Comparison of ENCODE assay signal across 18 cellular contexts in genomic region chr16:81891734-81892364, GRCh38.
A peak's percentile ranks its signal among the peaks of the same experiment; 100 is the strongest.
DNase-seq lines count a peak whose midpoint lies in the region; TF ChIP-seq lines count a peak whose summit lies in the region.
"Had no signal": no experiment of that assay in that cellular context is flagged by ENCODE, and none has a peak within 500 bp of the region (broad histone marks: within the 10 kb centered on the region; RNA-seq: fewer than 3 reads in every experiment).

No MANE protein-coding gene starts in this region.

- CTCF ChIA-PET in activated naive CD4-positive, alpha-beta T cell treated with anti-CD3 and anti-CD28 coated beads for 36 hours (lab: Charles Lee): interaction anchor here (0.8 to 6.0 kb wide), 4 partner anchors 11 to 339 kb away, joined by 3 to 39 read pairs (median 10); no protein-coding TSS in a partner anchor

- H3F3A ChIP-seq in neural progenitor cell (ENCODE audit: low read depth): no peaks in the 10 kb centered on the region

- peak overlapping the region; percentile 11 for H3K4me3 Mint-ChIP-seq in neural progenitor cell
- no peak overlapping the region for H3K4me3 Mint-ChIP-seq in activated naive CD4-positive, alpha-beta T cell treated with anti-CD3 and anti-CD28 coated beads for 36 hours

- peak; percentile 5 for DNase-seq in EH (ENCODE audit: low read depth)
- DNase-seq in LHCN-M2 (ENCODE audit: low read depth): peak; percentile 25
- peak; percentile 15 for DNase-seq in choroid plexus epithelial cell (ENCODE audit: low read depth)
- no peak for DNase-seq in neural progenitor cell (ENCODE audit: low spot score)
- no peak for DNase-seq in 8988T
- DNase-seq in activated naive CD4-positive, alpha-beta T cell treated with anti-CD3 and anti-CD28 coated beads for 36 hours: no peak
- DNase-seq in coronary artery (ENCODE audit: low spot score): no peak
- no peak for DNase-seq in medulla oblongata (ENCODE audit: extremely low spot score)
- DNase-seq: Caco-2, DMS153, NCI-H146, NCI-H2081, NCI-H748 treated with DMSO at 0.1 percent for 48 hours, OCI-M1, SJCRH30 had no signal

- H3K9me3 ChIP-seq in neural progenitor cell (ENCODE audit: low read depth): no peaks in the 10 kb centered on the region
- H3K9me3 ChIP-seq: Caco-2, HAP-1, SJCRH30 had no signal

- H3K4me3 ChIP-seq in choroid plexus epithelial cell (ENCODE audit: low read depth, low read length): no peak overlapping the region
- H3K4me3 ChIP-seq in neural progenitor cell: no peak overlapping the region
- no peak overlapping the region for H3K4me3 ChIP-seq in coronary artery
- H3K4me3 ChIP-seq: HAP-1, K562, SJCRH30 had no signal

- H3K9me3 Mint-ChIP-seq in neural progenitor cell: no peaks in the 10 kb centered on the region
- H3K9me3 Mint-ChIP-seq in activated naive CD4-positive, alpha-beta T cell treated with anti-CD3 and anti-CD28 coated beads for 36 hours: no peaks in the 10 kb centered on the region

- TF ChIP-seq CTCF in choroid plexus epithelial cell (conservative IDR thresholded peaks at IDR 0.05; ENCODE audit: low read depth, low read length) (no peak), neural progenitor cell (IDR thresholded peaks at IDR 0.05) (no peak), coronary artery (IDR thresholded peaks at IDR 0.05) (no peak)

- intact Hi-C loops in activated naive CD4-positive, alpha-beta T cell treated with anti-CD3 and anti-CD28 coated beads for 36 hours (cut with micrococcal nuclease): no loop called here

- no peak overlapping the region for H2AFZ ChIP-seq in neural progenitor cell (replicated peaks)

- no peak overlapping the region for H3K27ac ChIP-seq in neural progenitor cell
- no peak overlapping the region for H3K27ac ChIP-seq in coronary artery
- H3K27ac ChIP-seq: HL-60, SJCRH30 had no signal

- no peak overlapping the region for H3K27ac Mint-ChIP-seq in neural progenitor cell
- no peak overlapping the region for H3K27ac Mint-ChIP-seq in activated naive CD4-positive, alpha-beta T cell treated with anti-CD3 and anti-CD28 coated beads for 36 hours

- H3K4me1 Mint-ChIP-seq in neural progenitor cell: no peaks in the 10 kb centered on the region
- no peaks in the 10 kb centered on the region for H3K4me1 Mint-ChIP-seq in activated naive CD4-positive, alpha-beta T cell treated with anti-CD3 and anti-CD28 coated beads for 36 hours (ENCODE audit: low read depth)

- no peak overlapping the region for H3K4me2 ChIP-seq in neural progenitor cell

- no peak overlapping the region for H3K9ac ChIP-seq in neural progenitor cell

- no peaks in the 10 kb centered on the region for H3K36me3 ChIP-seq in neural progenitor cell
- H3K36me3 ChIP-seq: HAP-1, SJCRH30 had no signal

- H3K27me3 Mint-ChIP-seq in neural progenitor cell (ENCODE audit: insufficient read depth, low read depth): peaks cover 5% of the 10 kb centered on the region
- no peaks in the 10 kb centered on the region for H3K27me3 Mint-ChIP-seq in activated naive CD4-positive, alpha-beta T cell treated with anti-CD3 and anti-CD28 coated beads for 36 hours (ENCODE audit: low read depth)

- no peaks in the 10 kb centered on the region for H3K36me3 Mint-ChIP-seq in neural progenitor cell
- no peaks in the 10 kb centered on the region for H3K36me3 Mint-ChIP-seq in activated naive CD4-positive, alpha-beta T cell treated with anti-CD3 and anti-CD28 coated beads for 36 hours (ENCODE audit: low read depth)

- no peaks in the 10 kb centered on the region for H3K4me1 ChIP-seq in neural progenitor cell
- H3K4me1 ChIP-seq: HAP-1, SJCRH30 had no signal

- H3K27me3 ChIP-seq in neural progenitor cell: no peaks in the 10 kb centered on the region
- H3K27me3 ChIP-seq: SJCRH30 had no signal

- H4K20me1 ChIP-seq in neural progenitor cell (ENCODE audit: low read depth): no peaks in the 10 kb centered on the region

- H3K79me2 ChIP-seq in neural progenitor cell (ENCODE audit: low read depth): no peaks in the 10 kb centered on the region

Comparison
In these comparisons a context has a peak if more than half of its experiments do, and no peak if none do; other contexts are left out.
1. DNase-seq: peak in EH (single experiment), LHCN-M2 (single experiment) and choroid plexus epithelial cell (single experiment); none in neural progenitor cell (single experiment), 8988T (single experiment), activated naive CD4-positive, alpha-beta T cell treated with anti-CD3 and anti-CD28 coated beads for 36 hours (single experiment), coronary artery (single experiment) and medulla oblongata (single experiment).